In genomic region chr10:133234796-133235195, GRCh38 we compare ENCODE assay signal across 12 cellular contexts. TPM values are rescaled to one million over a fixed set of nuclear protein-coding genes. Genes with fewer than 3 reads are reported as not detected.
"Had no signal": no experiment of that assay in that cellular context is flagged by ENCODE, and none has a peak within 500 bp of the region (broad histone marks: within the 10 kb centered on the region; RNA-seq: fewer than 3 reads in every experiment).

No MANE protein-coding gene starts in this region.

RNA-seq across cellular contexts. Expression of gene VENTX, which starts 2.9 kb away (rescaled TPM):
- total RNA-seq: activated CD4-positive, alpha-beta T cell treated with anti-CD3 and anti-CD28 coated beads, Interleukin-2, amount 10 ng/mL, durations not matched to agents 7 days and 5 days; activated CD8-positive, alpha-beta memory T cell treated with anti-CD3 and anti-CD28 coated beads for 36 hours; dermis microvascular lymphatic vessel endothelial cell; epithelial cell of proximal tubule; frontal cortex had no signal

RNA-seq across cellular contexts. Expression of gene UTF1, which starts 4.8 kb away (rescaled TPM):
- total RNA-seq: activated CD4-positive, alpha-beta T cell treated with anti-CD3 and anti-CD28 coated beads, Interleukin-2, amount 10 ng/mL, durations not matched to agents 7 days and 5 days; activated CD8-positive, alpha-beta memory T cell treated with anti-CD3 and anti-CD28 coated beads for 36 hours; aorta; breast epithelium; cerebellum; dermis microvascular lymphatic vessel endothelial cell; epithelial cell of proximal tubule; frontal cortex; lower leg skin; pancreas; sciatic nerve; thyroid gland had no signal
- polyA plus RNA-seq: aorta, pancreas had no signal
